2 cellular contexts compared by ENCODE assay signal in genomic region chr6:106997392-106998257, GRCh38.
TF ChIP-seq lines count a peak whose summit lies in the region.

No MANE protein-coding gene starts in this region.

TF ChIP-seq in K562, 482 proteins besides CTCF, POLR2A, EP300 and RAD21 (continues in another document):
- TF ChIP-seq CHD4 (IDR thresholded peaks at IDR 0.05; ENCODE audit: insufficient read depth, insufficient replicate concordance, low read depth, low read length, poor library complexity, severe bottlenecking), result no peak
- TF ChIP-seq NCOA1 (IDR thresholded peaks at IDR 0.05; ENCODE audit: low read depth), result no peak
- 0 out of 2 replicates have a peak, but pooled peaks have one; percentile 26 for TF ChIP-seq DEAF1 (CRISPR knock-in tag; IDR thresholded peaks at IDR 0.05)
- no peak for TF ChIP-seq PRMT5 (CRISPR knock-in tag; IDR thresholded peaks at IDR 0.05)
- no peak for TF ChIP-seq SMAD3 (CRISPR knock-in tag; conservative IDR thresholded peaks at IDR 0.05)
- TF ChIP-seq CREM (IDR thresholded peaks at IDR 0.05; ENCODE audit: low read depth), result 0 out of 2 replicates have a peak, but pooled peaks have one; percentile 8
- no peak for TF ChIP-seq DIDO1 (tag; IDR thresholded peaks at IDR 0.05; ENCODE audit: low read depth)
- peak; percentile 89 for TF ChIP-seq SMC3 (conservative IDR thresholded peaks at IDR 0.05; ENCODE audit: insufficient read depth, low read depth, low read length)
- no peak for TF ChIP-seq ZNF395 (CRISPR knock-in tag; IDR thresholded peaks at IDR 0.05)
- no peak for TF ChIP-seq FOXA1 (IDR thresholded peaks at IDR 0.05; ENCODE audit: borderline replicate concordance)
- no peak for TF ChIP-seq TAF15 (IDR thresholded peaks at IDR 0.05; ENCODE audit: low read depth, low read length)
- peak; percentile 82 for TF ChIP-seq CTCFL (IDR thresholded peaks at IDR 0.05; ENCODE audit: borderline replicate concordance, insufficient read depth, low read depth, low read length, poor library complexity, severe bottlenecking)
- TF ChIP-seq ETV1 (tag; conservative IDR thresholded peaks at IDR 0.05; ENCODE audit: low read depth), result 0 out of 2 replicates have a peak, but pooled peaks have one; percentile 22
- no peak for TF ChIP-seq NKRF (IDR thresholded peaks at IDR 0.05; ENCODE audit: borderline replicate concordance)
- no peak for TF ChIP-seq NCOR1 (IDR thresholded peaks at IDR 0.05)
- no peak for TF ChIP-seq ZNF431 (CRISPR knock-in tag; IDR thresholded peaks at IDR 0.05)
- TF ChIP-seq E2F4 (CRISPR knock-in tag; IDR thresholded peaks at IDR 0.05; ENCODE audit: low read depth), result no peak
- peak; percentile 60 for TF ChIP-seq KLF16 (IDR thresholded peaks at IDR 0.05)
- TF ChIP-seq ZKSCAN8 (CRISPR knock-in tag; IDR thresholded peaks at IDR 0.05), result no peak
- peak; percentile 61; the same call in 1 of the 2 replicates for TF ChIP-seq XRCC5 (IDR thresholded peaks at IDR 0.05; ENCODE audit: low read depth, low read length)
- TF ChIP-seq DMBX1 (CRISPR knock-in tag; IDR thresholded peaks at IDR 0.05; ENCODE audit: borderline replicate concordance), result no peak
- TF ChIP-seq KDM2B (CRISPR knock-in tag; IDR thresholded peaks at IDR 0.05), result no peak
- TF ChIP-seq STAG1 (CRISPR knock-in tag; IDR thresholded peaks at IDR 0.05; ENCODE audit: borderline replicate concordance), result peak; percentile 77

TF ChIP-seq in liver, 16 proteins besides CTCF, POLR2A, EP300 and RAD21:
- TF ChIP-seq SP1 (IDR thresholded peaks at IDR 0.05) (no peak), MAX (IDR thresholded peaks at IDR 0.05) (no peak), NR2F2 (IDR thresholded peaks at IDR 0.05) (no peak), RXRA (IDR thresholded peaks at IDR 0.05) (no peak), ATF3 (IDR thresholded peaks at IDR 0.05) (no peak), ZBTB33 (IDR thresholded peaks at IDR 0.05) (no peak), HNF4A (conservative IDR thresholded peaks at IDR 0.05) (no peak), FOXA2 (IDR thresholded peaks at IDR 0.05) (no peak), HNF4G (IDR thresholded peaks at IDR 0.05) (no peak), YY1 (IDR thresholded peaks at IDR 0.05) (no peak)
TF ChIP-seq in liver: peak in this region for 0.
